Comparison of ENCODE assay signal across 1 cellular context in genomic region chr22:41106122-41106968, GRCh38.
TF ChIP-seq lines count a peak whose summit lies in the region.

No MANE protein-coding gene starts in this region.

TF ChIP-seq in HepG2, 621 proteins besides CTCF, POLR2A, EP300 and RAD21 (continued from another document and continues in another):
- TF ChIP-seq, protein P1, sequence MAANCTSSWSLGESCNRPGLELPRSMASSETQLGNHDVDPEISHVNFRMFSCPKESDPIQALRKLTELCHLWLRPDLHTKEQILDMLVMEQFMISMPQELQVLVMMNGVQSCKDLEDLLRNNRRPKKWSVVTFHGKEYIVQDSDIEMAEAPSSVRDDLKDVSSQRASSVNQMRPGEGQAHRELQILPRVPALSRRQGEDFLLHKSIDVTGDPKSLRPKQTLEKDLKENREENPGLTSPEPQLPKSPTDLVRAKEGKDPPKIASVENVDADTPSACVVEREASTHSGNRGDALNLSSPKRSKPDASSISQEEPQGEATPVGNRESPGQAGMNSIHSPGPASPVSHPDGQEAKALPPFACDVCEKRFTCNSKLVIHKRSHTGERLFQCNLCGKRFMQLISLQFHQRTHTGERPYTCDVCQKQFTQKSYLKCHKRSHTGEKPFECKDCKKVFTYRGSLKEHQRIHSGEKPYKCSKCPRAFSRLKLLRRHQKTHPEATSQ (CRISPR knock-in tag; IDR thresholded peaks at IDR 0.05; ENCODE audit: borderline replicate concordance), result no peak
- TF ChIP-seq ZNF496 (CRISPR knock-in tag; IDR thresholded peaks at IDR 0.05; ENCODE audit: insufficient replicate concordance) (no peak), TSC22D2 (CRISPR knock-in tag; IDR thresholded peaks at IDR 0.05; ENCODE audit: borderline replicate concordance) (no peak), RXRB (CRISPR knock-in tag; IDR thresholded peaks at IDR 0.05; ENCODE audit: borderline replicate concordance) (peak; percentile 10; the same call in 1 of the 2 replicates), THAP9 (CRISPR knock-in tag; IDR thresholded peaks at IDR 0.05; ENCODE audit: borderline replicate concordance) (no peak), ZNF275 (CRISPR knock-in tag; IDR thresholded peaks at IDR 0.05; ENCODE audit: borderline replicate concordance) (no peak), ZNF605 (CRISPR knock-in tag; IDR thresholded peaks at IDR 0.05) (0 out of 2 replicates have a peak, but pooled peaks have one; percentile 35), ZNF232 (CRISPR knock-in tag; IDR thresholded peaks at IDR 0.05; ENCODE audit: borderline replicate concordance) (no peak), ZNF781 (CRISPR knock-in tag; IDR thresholded peaks at IDR 0.05; ENCODE audit: borderline replicate concordance, not compliant biosample characterization) (no peak), KMT2B (CRISPR knock-in tag; IDR thresholded peaks at IDR 0.05) (no peak), KDM2A (CRISPR knock-in tag; IDR thresholded peaks at IDR 0.05; ENCODE audit: borderline replicate concordance, low read depth) (no peak), ZNF205 (CRISPR knock-in tag; IDR thresholded peaks at IDR 0.05) (0 out of 2 replicates have a peak, but pooled peaks have one; percentile 16), DR1 (CRISPR knock-in tag; IDR thresholded peaks at IDR 0.05) (no peak), TEAD3 (CRISPR knock-in tag; optimal IDR thresholded peaks at IDR 0.05; ENCODE audit: borderline replicate concordance) (no peak), CBX5 (CRISPR knock-in tag; IDR thresholded peaks at IDR 0.05; ENCODE audit: borderline replicate concordance) (no peak), IRF1 (CRISPR knock-in tag; IDR thresholded peaks at IDR 0.05; ENCODE audit: low read depth) (no peak), ZNF619 (CRISPR knock-in tag; IDR thresholded peaks at IDR 0.05) (no peak), MTA3 (CRISPR knock-in tag; IDR thresholded peaks at IDR 0.05) (no peak), ZSCAN21 (CRISPR knock-in tag; IDR thresholded peaks at IDR 0.05; ENCODE audit: borderline replicate concordance) (no peak), TOE1 (CRISPR knock-in tag; IDR thresholded peaks at IDR 0.05) (no peak), ZNF33A (CRISPR knock-in tag; IDR thresholded peaks at IDR 0.05; ENCODE audit: borderline replicate concordance) (no peak), FOXP1 (IDR thresholded peaks at IDR 0.05) (no peak), FOXP1 (CRISPR knock-in tag; IDR thresholded peaks at IDR 0.05) (no peak; the same call in 1 of the 2 replicates), ZSCAN9 (CRISPR knock-in tag; IDR thresholded peaks at IDR 0.05; ENCODE audit: borderline replicate concordance) (no peak), ZSCAN22 (CRISPR knock-in tag; IDR thresholded peaks at IDR 0.05) (no peak), LCORL (IDR thresholded peaks at IDR 0.05) (no peak), LCORL (CRISPR knock-in tag; IDR thresholded peaks at IDR 0.05) (0 out of 2 replicates have a peak, but pooled peaks have one; percentile 32), PAX8 (CRISPR knock-in tag; IDR thresholded peaks at IDR 0.05; ENCODE audit: borderline replicate concordance) (no peak), SNAPC2 (CRISPR knock-in tag; IDR thresholded peaks at IDR 0.05) (no peak), NFIC (IDR thresholded peaks at IDR 0.05; ENCODE audit: low read length) (no peak), FOSL2 (CRISPR knock-in tag; IDR thresholded peaks at IDR 0.05) (peak; percentile 33; the same call in 1 of the 2 replicates), NBN (conservative IDR thresholded peaks at IDR 0.05) (no peak), TEAD2 (CRISPR knock-in tag; IDR thresholded peaks at IDR 0.05) (no peak)
- TF ChIP-seq, protein P2, sequence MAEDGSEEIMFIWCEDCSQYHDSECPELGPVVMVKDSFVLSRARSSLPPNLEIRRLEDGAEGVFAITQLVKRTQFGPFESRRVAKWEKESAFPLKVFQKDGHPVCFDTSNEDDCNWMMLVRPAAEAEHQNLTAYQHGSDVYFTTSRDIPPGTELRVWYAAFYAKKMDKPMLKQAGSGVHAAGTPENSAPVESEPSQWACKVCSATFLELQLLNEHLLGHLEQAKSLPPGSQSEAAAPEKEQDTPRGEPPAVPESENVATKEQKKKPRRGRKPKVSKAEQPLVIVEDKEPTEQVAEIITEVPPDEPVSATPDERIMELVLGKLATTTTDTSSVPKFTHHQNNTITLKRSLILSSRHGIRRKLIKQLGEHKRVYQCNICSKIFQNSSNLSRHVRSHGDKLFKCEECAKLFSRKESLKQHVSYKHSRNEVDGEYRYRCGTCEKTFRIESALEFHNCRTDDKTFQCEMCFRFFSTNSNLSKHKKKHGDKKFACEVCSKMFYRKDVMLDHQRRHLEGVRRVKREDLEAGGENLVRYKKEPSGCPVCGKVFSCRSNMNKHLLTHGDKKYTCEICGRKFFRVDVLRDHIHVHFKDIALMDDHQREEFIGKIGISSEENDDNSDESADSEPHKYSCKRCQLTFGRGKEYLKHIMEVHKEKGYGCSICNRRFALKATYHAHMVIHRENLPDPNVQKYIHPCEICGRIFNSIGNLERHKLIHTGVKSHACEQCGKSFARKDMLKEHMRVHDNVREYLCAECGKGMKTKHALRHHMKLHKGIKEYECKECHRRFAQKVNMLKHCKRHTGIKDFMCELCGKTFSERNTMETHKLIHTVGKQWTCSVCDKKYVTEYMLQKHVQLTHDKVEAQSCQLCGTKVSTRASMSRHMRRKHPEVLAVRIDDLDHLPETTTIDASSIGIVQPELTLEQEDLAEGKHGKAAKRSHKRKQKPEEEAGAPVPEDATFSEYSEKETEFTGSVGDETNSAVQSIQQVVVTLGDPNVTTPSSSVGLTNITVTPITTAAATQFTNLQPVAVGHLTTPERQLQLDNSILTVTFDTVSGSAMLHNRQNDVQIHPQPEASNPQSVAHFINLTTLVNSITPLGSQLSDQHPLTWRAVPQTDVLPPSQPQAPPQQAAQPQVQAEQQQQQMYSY (CRISPR knock-in tag; IDR thresholded peaks at IDR 0.05), result no peak
- TF ChIP-seq, protein P3, sequence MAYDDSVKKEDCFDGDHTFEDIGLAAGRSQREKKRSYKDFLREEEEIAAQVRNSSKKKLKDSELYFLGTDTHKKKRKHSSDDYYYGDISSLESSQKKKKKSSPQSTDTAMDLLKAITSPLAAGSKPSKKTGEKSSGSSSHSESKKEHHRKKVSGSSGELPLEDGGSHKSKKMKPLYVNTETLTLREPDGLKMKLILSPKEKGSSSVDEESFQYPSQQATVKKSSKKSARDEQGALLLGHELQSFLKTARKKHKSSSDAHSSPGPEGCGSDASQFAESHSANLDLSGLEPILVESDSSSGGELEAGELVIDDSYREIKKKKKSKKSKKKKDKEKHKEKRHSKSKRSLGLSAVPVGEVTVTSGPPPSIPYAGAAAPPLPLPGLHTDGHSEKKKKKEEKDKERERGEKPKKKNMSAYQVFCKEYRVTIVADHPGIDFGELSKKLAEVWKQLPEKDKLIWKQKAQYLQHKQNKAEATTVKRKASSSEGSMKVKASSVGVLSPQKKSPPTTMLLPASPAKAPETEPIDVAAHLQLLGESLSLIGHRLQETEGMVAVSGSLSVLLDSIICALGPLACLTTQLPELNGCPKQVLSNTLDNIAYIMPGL (CRISPR knock-in tag; IDR thresholded peaks at IDR 0.05; ENCODE audit: borderline replicate concordance in 1 of 2, low read depth in 1 of 2), result no peak
- TF ChIP-seq, protein P4, sequence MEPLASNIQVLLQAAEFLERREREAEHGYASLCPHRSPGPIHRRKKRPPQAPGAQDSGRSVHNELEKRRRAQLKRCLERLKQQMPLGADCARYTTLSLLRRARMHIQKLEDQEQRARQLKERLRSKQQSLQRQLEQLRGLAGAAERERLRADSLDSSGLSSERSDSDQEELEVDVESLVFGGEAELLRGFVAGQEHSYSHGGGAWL (CRISPR knock-in tag; IDR thresholded peaks at IDR 0.05), result no peak
- TF ChIP-seq, protein P5, sequence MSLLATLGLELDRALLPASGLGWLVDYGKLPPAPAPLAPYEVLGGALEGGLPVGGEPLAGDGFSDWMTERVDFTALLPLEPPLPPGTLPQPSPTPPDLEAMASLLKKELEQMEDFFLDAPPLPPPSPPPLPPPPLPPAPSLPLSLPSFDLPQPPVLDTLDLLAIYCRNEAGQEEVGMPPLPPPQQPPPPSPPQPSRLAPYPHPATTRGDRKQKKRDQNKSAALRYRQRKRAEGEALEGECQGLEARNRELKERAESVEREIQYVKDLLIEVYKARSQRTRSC (CRISPR knock-in tag; IDR thresholded peaks at IDR 0.05; ENCODE audit: low read depth), result no peak
- TF ChIP-seq, protein P6, sequence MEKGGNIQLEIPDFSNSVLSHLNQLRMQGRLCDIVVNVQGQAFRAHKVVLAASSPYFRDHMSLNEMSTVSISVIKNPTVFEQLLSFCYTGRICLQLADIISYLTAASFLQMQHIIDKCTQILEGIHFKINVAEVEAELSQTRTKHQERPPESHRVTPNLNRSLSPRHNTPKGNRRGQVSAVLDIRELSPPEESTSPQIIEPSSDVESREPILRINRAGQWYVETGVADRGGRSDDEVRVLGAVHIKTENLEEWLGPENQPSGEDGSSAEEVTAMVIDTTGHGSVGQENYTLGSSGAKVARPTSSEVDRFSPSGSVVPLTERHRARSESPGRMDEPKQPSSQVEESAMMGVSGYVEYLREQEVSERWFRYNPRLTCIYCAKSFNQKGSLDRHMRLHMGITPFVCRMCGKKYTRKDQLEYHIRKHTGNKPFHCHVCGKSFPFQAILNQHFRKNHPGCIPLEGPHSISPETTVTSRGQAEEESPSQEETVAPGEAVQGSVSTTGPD (CRISPR knock-in tag; IDR thresholded peaks at IDR 0.05), result no peak
- TF ChIP-seq, protein P7, sequence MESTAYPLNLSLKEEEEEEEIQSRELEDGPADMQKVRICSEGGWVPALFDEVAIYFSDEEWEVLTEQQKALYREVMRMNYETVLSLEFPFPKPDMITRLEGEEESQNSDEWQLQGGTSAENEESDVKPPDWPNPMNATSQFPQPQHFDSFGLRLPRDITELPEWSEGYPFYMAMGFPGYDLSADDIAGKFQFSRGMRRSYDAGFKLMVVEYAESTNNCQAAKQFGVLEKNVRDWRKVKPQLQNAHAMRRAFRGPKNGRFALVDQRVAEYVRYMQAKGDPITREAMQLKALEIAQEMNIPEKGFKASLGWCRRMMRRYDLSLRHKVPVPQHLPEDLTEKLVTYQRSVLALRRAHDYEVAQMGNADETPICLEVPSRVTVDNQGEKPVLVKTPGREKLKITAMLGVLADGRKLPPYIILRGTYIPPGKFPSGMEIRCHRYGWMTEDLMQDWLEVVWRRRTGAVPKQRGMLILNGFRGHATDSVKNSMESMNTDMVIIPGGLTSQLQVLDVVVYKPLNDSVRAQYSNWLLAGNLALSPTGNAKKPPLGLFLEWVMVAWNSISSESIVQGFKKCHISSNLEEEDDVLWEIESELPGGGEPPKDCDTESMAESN (CRISPR knock-in tag; conservative IDR thresholded peaks at IDR 0.05), result peak; percentile 43; the same call in 1 of the 2 replicates
- TF ChIP-seq, protein P8, sequence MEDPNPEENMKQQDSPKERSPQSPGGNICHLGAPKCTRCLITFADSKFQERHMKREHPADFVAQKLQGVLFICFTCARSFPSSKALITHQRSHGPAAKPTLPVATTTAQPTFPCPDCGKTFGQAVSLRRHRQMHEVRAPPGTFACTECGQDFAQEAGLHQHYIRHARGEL (CRISPR knock-in tag; IDR thresholded peaks at IDR 0.05), result no peak
- TF ChIP-seq, protein P9, sequence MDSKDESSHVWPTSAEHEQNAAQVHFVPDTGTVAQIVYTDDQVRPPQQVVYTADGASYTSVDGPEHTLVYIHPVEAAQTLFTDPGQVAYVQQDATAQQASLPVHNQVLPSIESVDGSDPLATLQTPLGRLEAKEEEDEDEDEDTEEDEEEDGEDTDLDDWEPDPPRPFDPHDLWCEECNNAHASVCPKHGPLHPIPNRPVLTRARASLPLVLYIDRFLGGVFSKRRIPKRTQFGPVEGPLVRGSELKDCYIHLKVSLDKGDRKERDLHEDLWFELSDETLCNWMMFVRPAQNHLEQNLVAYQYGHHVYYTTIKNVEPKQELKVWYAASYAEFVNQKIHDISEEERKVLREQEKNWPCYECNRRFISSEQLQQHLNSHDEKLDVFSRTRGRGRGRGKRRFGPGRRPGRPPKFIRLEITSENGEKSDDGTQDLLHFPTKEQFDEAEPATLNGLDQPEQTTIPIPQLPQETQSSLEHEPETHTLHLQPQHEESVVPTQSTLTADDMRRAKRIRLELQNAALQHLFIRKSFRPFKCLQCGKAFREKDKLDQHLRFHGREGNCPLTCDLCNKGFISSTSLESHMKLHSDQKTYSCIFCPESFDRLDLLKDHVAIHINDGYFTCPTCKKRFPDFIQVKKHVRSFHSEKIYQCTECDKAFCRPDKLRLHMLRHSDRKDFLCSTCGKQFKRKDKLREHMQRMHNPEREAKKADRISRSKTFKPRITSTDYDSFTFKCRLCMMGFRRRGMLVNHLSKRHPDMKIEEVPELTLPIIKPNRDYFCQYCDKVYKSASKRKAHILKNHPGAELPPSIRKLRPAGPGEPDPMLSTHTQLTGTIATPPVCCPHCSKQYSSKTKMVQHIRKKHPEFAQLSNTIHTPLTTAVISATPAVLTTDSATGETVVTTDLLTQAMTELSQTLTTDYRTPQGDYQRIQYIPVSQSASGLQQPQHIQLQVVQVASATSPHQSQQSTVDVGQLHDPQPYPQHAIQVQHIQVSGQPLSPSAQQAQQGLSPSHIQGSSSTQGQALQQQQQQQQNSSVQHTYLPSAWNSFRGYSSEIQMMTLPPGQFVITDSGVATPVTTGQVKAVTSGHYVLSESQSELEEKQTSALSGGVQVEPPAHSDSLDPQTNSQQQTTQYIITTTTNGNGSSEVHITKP (CRISPR knock-in tag; IDR thresholded peaks at IDR 0.05; ENCODE audit: low read depth), result peak; percentile 91
